Comparison of ENCODE assay signal across 20 cellular contexts in the genomic region with DNA sequence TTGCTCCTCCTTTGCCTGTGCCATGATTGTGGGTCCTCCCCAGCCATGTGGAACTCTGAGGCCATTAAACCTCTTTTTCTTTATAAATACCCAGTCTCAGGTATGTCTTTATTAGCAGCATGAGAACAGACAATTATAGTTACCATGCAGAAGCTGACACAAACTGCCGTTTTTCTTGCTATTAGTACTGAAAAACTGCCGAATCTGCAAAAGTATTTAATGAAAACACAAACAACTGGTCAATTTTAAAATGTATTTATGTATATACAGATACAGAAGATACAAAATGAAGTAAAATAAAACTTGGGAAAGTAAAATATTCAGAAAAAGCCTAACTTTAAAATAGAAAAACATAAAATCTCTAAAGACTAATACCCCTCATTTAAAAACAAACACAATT.
DNase-seq lines count a peak whose midpoint lies in the region; ATAC-seq, FAIRE-seq and TF ChIP-seq lines count a peak whose summit lies in the region.
"Had no signal": no experiment of that assay in that cellular context is flagged by ENCODE, and none has a peak within 500 bp of the region (broad histone marks: within the 10 kb centered on the region; RNA-seq: fewer than 3 reads in every experiment).

No MANE protein-coding gene starts in this region.

- H3K27ac ChIP-seq in HepG2 (ENCODE audit: extremely low read length, insufficient read depth, low read length): no peak overlapping the region
- H3K27ac ChIP-seq in right lobe of liver: no peak overlapping the region
- H3K27ac ChIP-seq in H1 (ENCODE audit: low read depth, low read length): no peak overlapping the region
- H3K27ac ChIP-seq in osteoblast (ENCODE audit: low read depth, low read length): no peak overlapping the region
- no peak overlapping the region for H3K27ac ChIP-seq in stomach
- H3K27ac ChIP-seq: 22Rv1 had no signal

- no peaks in the 10 kb centered on the region for H3K4me1 ChIP-seq in HepG2 (ENCODE audit: insufficient read depth, low read length)
- H3K4me1 ChIP-seq in right lobe of liver: no peaks in the 10 kb centered on the region
- no peaks in the 10 kb centered on the region for H3K4me1 ChIP-seq in H1 (replicated peaks in 1 of 4; ENCODE audit: control insufficient read depth in 3 of 4, insufficient read depth in 4 of 4, low read length in 3 of 4)
- H3K4me1 ChIP-seq in osteoblast (ENCODE audit: insufficient read depth, low read length): no peaks in the 10 kb centered on the region
- no peaks in the 10 kb centered on the region for H3K4me1 ChIP-seq in stomach
- H3K4me1 ChIP-seq: HAP-1 had no signal

- TF ChIP-seq CTCF in HepG2 (CRISPR knock-in tag; IDR thresholded peaks at IDR 0.05) (no peak), right lobe of liver (IDR thresholded peaks at IDR 0.05) (no peak), H1 (IDR thresholded peaks at IDR 0.05; ENCODE audit: control extremely low read depth in 1 of 3, insufficient read depth in 1 of 3, low read depth in 1 of 3, low read length in 3 of 3) (no peak), osteoblast (IDR thresholded peaks at IDR 0.05; ENCODE audit: extremely low read depth, low read depth, low read length) (no peak), stomach (IDR thresholded peaks at IDR 0.05) (no peak)

- H4K91ac ChIP-seq in H1 (replicated peaks; ENCODE audit: insufficient read length, low read length): no peak overlapping the region

- H2BK15ac ChIP-seq in H1 (ENCODE audit: low read length): no peak overlapping the region

- no peak for DNase-seq in HepG2 (ENCODE audit: low spot score)
- no peak for DNase-seq in right lobe of liver
- no peak for DNase-seq in H1 (ENCODE audit: low read depth in 1 of 2, low spot score in 2 of 2)
- DNase-seq in osteoblast (ENCODE audit: insufficient read length, low spot score, missing footprints): peak; percentile 19
- DNase-seq in stomach: no peak
- DNase-seq: C1 segment of cervical spinal cord; Calu3; CD4-positive, alpha-beta memory T cell; COR-L47; DMS53; DMS79 treated with DMSO at 0.1 percent for 48 hours; GF-D8; HFFc6 had no signal

- no peak overlapping the region for H3K4ac ChIP-seq in H1 (replicated peaks; ENCODE audit: insufficient read length, low read depth, low read length)

- H3K23ac ChIP-seq in H1 (ENCODE audit: insufficient read length): no peak overlapping the region

- BruUV-seq in HepG2 (replicated peaks; lab: Mats Ljungman, UMichigan): no TSS peak

- H2BK12ac ChIP-seq in H1 (ENCODE audit: low read depth, low read length): no peak overlapping the region

- H3K79me1 ChIP-seq in H1 (ENCODE audit: low read depth, low read length): no peaks in the 10 kb centered on the region

- no peak overlapping the region for H3K4me2 ChIP-seq in HepG2 (ENCODE audit: low read depth, low read length)
- no peak overlapping the region for H3K4me2 ChIP-seq in H1 (ENCODE audit: insufficient read depth in 1 of 2, low read depth in 2 of 2, low read length in 2 of 2)
- H3K4me2 ChIP-seq in osteoblast (ENCODE audit: insufficient read depth, low read length): no peak overlapping the region
- H3K4me2 ChIP-seq: GM23338 had no signal

- intact Hi-C loops in HepG2 (cut with micrococcal nuclease; ENCODE audit: unreplicated experiment) (no loop called here), right lobe of liver (cut with DNase I) (no loop called here), stomach (cut with DNase I; ENCODE audit: low total_unique reads) (no loop called here)

- no peak for TF ChIP-seq POLR2A in HepG2 (IDR thresholded peaks at IDR 0.05; ENCODE audit: insufficient read depth in 1 of 2, low read depth in 2 of 2, low read length in 2 of 2)
- TF ChIP-seq POLR2A in right lobe of liver (IDR thresholded peaks at IDR 0.05): no peak
- no peak for TF ChIP-seq POLR2A in H1 (IDR thresholded peaks at IDR 0.05; ENCODE audit: control extremely low read depth in 1 of 2, low read depth in 2 of 2, low read length in 2 of 2)
- TF ChIP-seq POLR2A in stomach (IDR thresholded peaks at IDR 0.05): no peak

- TF ChIP-seq RAD21 in HepG2 (CRISPR knock-in tag; IDR thresholded peaks at IDR 0.05) (no peak), H1 (IDR thresholded peaks at IDR 0.05 in 1 of 2, conservative IDR thresholded peaks at IDR 0.05 in 1 of 2; ENCODE audit: low read depth in 2 of 2, low read length in 2 of 2) (no peak)

- peak overlapping the region; percentile 6 for H3K56ac ChIP-seq in H1 (replicated peaks; ENCODE audit: insufficient read length, low read depth, low read length)

- H3K14ac ChIP-seq in H1 (ENCODE audit: insufficient read length): no peak overlapping the region

- no peak for FAIRE-seq in HepG2 (lab: Jason Lieb, UNC)
- no peak for FAIRE-seq in H1 (lab: Jason Lieb, UNC)
- FAIRE-seq: GM12891, GM18507, H54 had no signal

- H2AFZ ChIP-seq in HepG2 (ENCODE audit: low read length) (no peak overlapping the region), H1 (ENCODE audit: low read length) (no peak overlapping the region), osteoblast (ENCODE audit: low read length) (no peak overlapping the region)
- H2AFZ ChIP-seq: GM23338 had no signal

- H3K27me3 ChIP-seq in HepG2 (ENCODE audit: control insufficient read depth in 1 of 2, insufficient read depth in 2 of 2, low read length in 2 of 2) (no peaks in the 10 kb centered on the region), right lobe of liver (no peaks in the 10 kb centered on the region), H1 (replicated peaks in 1 of 4; ENCODE audit: control insufficient read depth in 3 of 4, extremely low read depth in 1 of 4, insufficient read depth in 3 of 4, low read length in 3 of 4) (no peaks in the 10 kb centered on the region), osteoblast (ENCODE audit: insufficient read depth, low read length) (no peaks in the 10 kb centered on the region), stomach (no peaks in the 10 kb centered on the region)

- no peak overlapping the region for H3K4me3 ChIP-seq in HepG2 (replicated peaks in 1 of 3; ENCODE audit: insufficient read depth in 1 of 3, low read depth in 2 of 3, low read length in 3 of 3)
- no peak overlapping the region for H3K4me3 ChIP-seq in right lobe of liver
- no peak overlapping the region for H3K4me3 ChIP-seq in H1 (ENCODE audit: extremely low read depth in 1 of 4, insufficient read depth in 2 of 4, low read depth in 3 of 4, low read length in 4 of 4)
- no peak overlapping the region for H3K4me3 ChIP-seq in osteoblast (ENCODE audit: insufficient read depth, low read length)
- no peak overlapping the region for H3K4me3 ChIP-seq in stomach
- H3K4me3 ChIP-seq: GM23338, HAP-1 had no signal

- 95% methylated on average over 2 of the region's 2 CpGs for WGBS in HepG2 (ENCODE audit: low lambda C conversion rate)
- WGBS in right lobe of liver (ENCODE audit: insufficient coverage, low coverage, low lambda C conversion rate, missing lambda C conversion rate): 96% methylated on average over 2 of the region's 2 CpGs
- WGBS in H1 (ENCODE audit: extremely low coverage in 1 of 2, insufficient coverage in 1 of 2, insufficient read length in 1 of 2, insufficient replicate concordance in 2 of 2, low coverage in 1 of 2, low lambda C conversion rate in 2 of 2, missing lambda C conversion rate in 1 of 2), 2 experiments: 89% methylated on average over 2 of the region's 2 CpGs; no CpG with 5 or more reads in 1 of the 2 experiments
- 90 to 98% (median 95%) methylated on average over 2 of the region's 2 CpGs for WGBS in stomach, 5 donors

- H2BK20ac ChIP-seq in H1 (ENCODE audit: low read length): no peak overlapping the region

- POLR2A ChIA-PET in HepG2 (lab: Yijun Ruan, JAX) (no interaction called here), H1 (lab: Charles Lee; ENCODE audit: partially characterized antibody) (no interaction called here)

- no peak overlapping the region for H3K18ac ChIP-seq in H1 (ENCODE audit: extremely low read depth, low read length)

- H3K23me2 ChIP-seq in H1 (ENCODE audit: low read depth, low read length): no peaks in the 10 kb centered on the region

- no peak overlapping the region for H2AK5ac ChIP-seq in H1 (ENCODE audit: low read depth, low read length)

- no peak overlapping the region for H4K5ac ChIP-seq in H1 (ENCODE audit: insufficient read length, low read depth, low read length)

- TF ChIP-seq EP300 in HepG2 (IDR thresholded peaks at IDR 0.05; ENCODE audit: low read depth in 2 of 2, low read length in 2 of 2) (no peak), HepG2 (CRISPR knock-in tag; IDR thresholded peaks at IDR 0.05; ENCODE audit: borderline replicate concordance) (no peak), H1 (IDR thresholded peaks at IDR 0.05; ENCODE audit: borderline replicate concordance in 1 of 2, low read depth in 2 of 2, low read length in 2 of 2) (no peak), stomach (IDR thresholded peaks at IDR 0.05) (no peak)

- in situ Hi-C loops in HepG2 (cut with HindIII; ENCODE audit: extremely low pct_ligation_motif_present, low pct_unique_long_range_greater_than_20kb): no loop called here

- no peak overlapping the region for H2BK120ac ChIP-seq in H1 (replicated peaks; ENCODE audit: low read depth, low read length)

- CTCF ChIA-PET in HepG2 (lab: Yijun Ruan, JAX; ENCODE audit: low intra/inter-chr PET ratio, low total read pairs): no interaction called here
- CTCF ChIA-PET in H1 (lab: Charles Lee; ENCODE audit: partially characterized antibody): no interaction called here

- H4K20me1 ChIP-seq in HepG2 (ENCODE audit: insufficient read depth, low read length): no peaks in the 10 kb centered on the region
- H4K20me1 ChIP-seq in H1 (replicated peaks in 1 of 2; ENCODE audit: control insufficient read depth in 1 of 2, insufficient read depth in 2 of 2, low read length in 2 of 2): no peaks in the 10 kb centered on the region
- no peaks in the 10 kb centered on the region for H4K20me1 ChIP-seq in osteoblast (ENCODE audit: insufficient read depth, low read length)

- H3K9me3 ChIP-seq in HepG2 (ENCODE audit: low read length): no peaks in the 10 kb centered on the region
- no peaks in the 10 kb centered on the region for H3K9me3 ChIP-seq in right lobe of liver
- no peaks in the 10 kb centered on the region for H3K9me3 ChIP-seq in H1 (ENCODE audit: insufficient read depth in 2 of 2, low read depth in 1 of 2, low read length in 1 of 2)
- no peaks in the 10 kb centered on the region for H3K9me3 ChIP-seq in osteoblast (ENCODE audit: low read depth, low read length)
- peaks cover 0 to 9% (median 6%) of the 10 kb centered on the region in 4 donors for H3K9me3 ChIP-seq in stomach
- H3K9me3 ChIP-seq: HAP-1 had no signal

- ATAC-seq in HepG2: no peak
- no peak for ATAC-seq in right lobe of liver
- ATAC-seq in HG02973 (IDR thresholded peaks at IDR 0.05; ENCODE audit: unreplicated experiment): no peak
- ATAC-seq: GM23338 had no signal

- H3K79me2 ChIP-seq in HepG2 (ENCODE audit: insufficient read depth, low read length) (no peaks in the 10 kb centered on the region), H1 (ENCODE audit: control insufficient read depth in 1 of 2, insufficient read depth in 2 of 2, low read length in 2 of 2) (no peaks in the 10 kb centered on the region), osteoblast (ENCODE audit: insufficient read depth, low read length) (no peaks in the 10 kb centered on the region)

- H3K9ac ChIP-seq in HepG2 (ENCODE audit: insufficient read depth, low read depth, low read length) (no peak overlapping the region), H1 (replicated peaks in 1 of 4; ENCODE audit: extremely low read depth in 1 of 4, low read depth in 3 of 4, low read length in 3 of 4) (no peak overlapping the region)

- no peak overlapping the region for H4K8ac ChIP-seq in H1 (ENCODE audit: extremely low read depth, insufficient read depth, low read length)

- H3K36me3 ChIP-seq in HepG2 (replicated peaks in 1 of 2; ENCODE audit: control insufficient read depth in 1 of 2, insufficient read depth in 2 of 2, low read length in 2 of 2) (no peaks in the 10 kb centered on the region), right lobe of liver (no peaks in the 10 kb centered on the region), H1 (ENCODE audit: control insufficient read depth in 2 of 4, insufficient read depth in 4 of 4, low read length in 3 of 4) (peaks cover 0 to 3% (median 0%) of the 10 kb centered on the region in 4 experiments; a peak in 2 of 8 replicates), osteoblast (ENCODE audit: insufficient read depth, low read length) (peaks cover 5% of the 10 kb centered on the region), stomach (no peaks in the 10 kb centered on the region)
- H3K36me3 ChIP-seq: HAP-1 had no signal

- no peak overlapping the region for H2BK5ac ChIP-seq in H1 (ENCODE audit: low read depth, low read length)
